15 cellular contexts compared by ENCODE assay signal in genomic region chr11:119701591-119702260, GRCh38. TPM values are rescaled to one million over a fixed set of nuclear protein-coding genes. Genes with fewer than 3 reads are reported as not detected.
DNase-seq lines count a peak whose midpoint lies in the region; ATAC-seq and TF ChIP-seq lines count a peak whose summit lies in the region.
"Had no signal": no experiment of that assay in that cellular context is flagged by ENCODE, and none has a peak within 500 bp of the region (broad histone marks: within the 10 kb centered on the region; RNA-seq: fewer than 3 reads in every experiment).

No MANE protein-coding gene starts in this region.

- no peak overlapping the region for H2AFZ ChIP-seq in PC-3 (ENCODE audit: low read length)
- H2AFZ ChIP-seq: hepatocyte had no signal

- H3K4me1 ChIP-seq in BE2C, result peaks cover 44% of the 10 kb centered on the region
- peaks cover 21% of the 10 kb centered on the region for H3K4me1 ChIP-seq in PC-3 (ENCODE audit: insufficient read depth, low read length)
- H3K4me1 ChIP-seq in endodermal cell (ENCODE audit: control insufficient read depth, insufficient read depth, low read length), result no peaks in the 10 kb centered on the region
- H3K4me1 ChIP-seq in neutrophil (ENCODE audit: control insufficient read depth in 1 of 2, insufficient read depth in 1 of 2, low read depth in 1 of 2, low read length in 1 of 2), result peaks cover 38 to 59% of the 10 kb centered on the region in 2 experiments
- H3K4me1 ChIP-seq in testis, result no peaks in the 10 kb centered on the region

- intact Hi-C loops in PC-3 (cut with micrococcal nuclease), result no loop called here
- intact Hi-C loops in testis (cut with DNase I; ENCODE audit: low total_unique reads), result no loop called here

- ATAC-seq in PC-3, result peak; percentile 53
- ATAC-seq in HG02610 (IDR thresholded peaks at IDR 0.05; ENCODE audit: unreplicated experiment), result no peak

- DNase-seq in BE2C, result peak; percentile 89
- DNase-seq in PC-3, result peak; percentile 39
- DNase-seq in endodermal cell, result no peak
- no peak for DNase-seq in testis
- no peak for DNase-seq in activated naive CD8-positive, alpha-beta T cell treated with anti-CD3 and anti-CD28 coated beads for 36 hours
- DNase-seq in SIG-M5 (lab: John Stamatoyannopoulos, UW), result no peak
- DNase-seq: activated CD4-positive, alpha-beta T cell treated with anti-CD3 and anti-CD28 coated beads, Interleukin-2, amount 50 U/mL, for 4 hours; Calu3; NCI-H2029 treated with DMSO at 0.1 percent for 48 hours; stimulated activated CD4-positive, alpha-beta T cell treated with anti-CD3 and anti-CD28 coated beads, Interleukin-15, amount 100 ng/mL, for 24 hours had no signal

- H3K4me3 ChIP-seq in BE2C (ENCODE audit: low read depth, low read length) (peak overlapping the region; percentile 13), PC-3 (ENCODE audit: low read length) (no peak overlapping the region), endodermal cell (ENCODE audit: low read length) (no peak overlapping the region), neutrophil (ENCODE audit: low read depth in 1 of 2, low read length in 1 of 2) (no peak overlapping the region), testis (no peak overlapping the region)
- H3K4me3 ChIP-seq: adrenal gland, hepatocyte had no signal

- H3K9me3 ChIP-seq in BE2C (no peaks in the 10 kb centered on the region), PC-3 (ENCODE audit: low read length) (no peaks in the 10 kb centered on the region), endodermal cell (ENCODE audit: control insufficient read depth, low read length) (no peaks in the 10 kb centered on the region), neutrophil (no peaks in the 10 kb centered on the region), testis (no peaks in the 10 kb centered on the region)
- H3K9me3 ChIP-seq: adrenal gland had no signal

- H3K27ac ChIP-seq in PC-3 (ENCODE audit: low read length) (peak overlapping the region; percentile 2; the same call in 1 of the 2 replicates), endodermal cell (ENCODE audit: low read depth, low read length) (peak overlapping the region; percentile 87), neutrophil (peak overlapping the region; percentile 59), testis (no peak overlapping the region)
- H3K27ac ChIP-seq: hepatocyte had no signal

- TF ChIP-seq CTCF in BE2C (IDR thresholded peaks at IDR 0.05; ENCODE audit: low read depth, low read length), result no peak
- TF ChIP-seq CTCF in PC-3 (conservative IDR thresholded peaks at IDR 0.05; ENCODE audit: low read depth, low read length), result no peak
- TF ChIP-seq CTCF in endodermal cell (conservative IDR thresholded peaks at IDR 0.05), result no peak
- no peak for TF ChIP-seq CTCF in neutrophil (IDR thresholded peaks at IDR 0.05)
- no peak for TF ChIP-seq CTCF in testis (IDR thresholded peaks at IDR 0.05)

- peaks cover 25% of the 10 kb centered on the region for H3K4me1 Mint-ChIP-seq in endodermal cell
- no peaks in the 10 kb centered on the region for H3K4me1 Mint-ChIP-seq in activated naive CD8-positive, alpha-beta T cell treated with anti-CD3 and anti-CD28 coated beads for 36 hours

- POLR2A ChIA-PET in PC-3 (lab: Charles Lee; ENCODE audit: unreplicated experiment), result interaction anchor here (0.6 kb wide), 1 partner anchor 27 kb away, joined by 6 read pairs; the partner anchor contains the start of gene NECTIN1

- no peak overlapping the region for H3K27ac Mint-ChIP-seq in endodermal cell
- H3K27ac Mint-ChIP-seq in activated naive CD8-positive, alpha-beta T cell treated with anti-CD3 and anti-CD28 coated beads for 36 hours, result no peak overlapping the region
- H3K27ac Mint-ChIP-seq: activated T-helper 1 cell treated with anti-CD3 and anti-CD28 coated beads, Interleukin-12 subunit alpha, Interleukin-12 subunit beta, Interleukin-2, Interleukin-4 antibody, amounts not matched to agents 30 ng/mL and 10 ng/mL and 1 ng/mL, durations not matched to agents 14 hours and 24 hours and 36 hours had no signal

- no TSS peak for BruUV-seq in PC-3 (replicated peaks; lab: Mats Ljungman, UMichigan)

- H3F3A ChIP-seq in PC-3 (ENCODE audit: low read length, unreplicated experiment), result no peaks in the 10 kb centered on the region

- H3K9ac ChIP-seq in PC-3 (ENCODE audit: low read length), result no peak overlapping the region
- no peak overlapping the region for H3K9ac ChIP-seq in endodermal cell (ENCODE audit: extremely low read depth, low read length, poor library complexity, severe bottlenecking)

- H3K36me3 ChIP-seq in BE2C (no peaks in the 10 kb centered on the region; the same call in 1 of the 2 replicates), PC-3 (ENCODE audit: low read depth, low read length) (no peaks in the 10 kb centered on the region), endodermal cell (ENCODE audit: control insufficient read depth, insufficient read depth, low read length) (no peaks in the 10 kb centered on the region), neutrophil (no peaks in the 10 kb centered on the region), testis (ENCODE audit: low read depth, missing control alignments) (no peaks in the 10 kb centered on the region)
- H3K36me3 ChIP-seq: adrenal gland had no signal

- H3K36me3 Mint-ChIP-seq in endodermal cell (ENCODE audit: low read depth), result no peaks in the 10 kb centered on the region
- no peaks in the 10 kb centered on the region for H3K36me3 Mint-ChIP-seq in activated naive CD8-positive, alpha-beta T cell treated with anti-CD3 and anti-CD28 coated beads for 36 hours

- H4K20me1 ChIP-seq in PC-3 (ENCODE audit: low read length), result peaks cover 10% of the 10 kb centered on the region

- no peaks in the 10 kb centered on the region for H3K9me2 ChIP-seq in PC-3 (replicated peaks; ENCODE audit: low read length)

- TF ChIP-seq POLR2A in testis (IDR thresholded peaks at IDR 0.05), result no peak

- CTCF ChIA-PET in PC-3 (lab: Charles Lee), result no interaction called here

- peak overlapping the region; percentile 18 for H3K4me2 ChIP-seq in PC-3 (ENCODE audit: low read length)
- H3K4me2 ChIP-seq: hepatocyte had no signal

- H3K27me3 ChIP-seq in BE2C, result no peaks in the 10 kb centered on the region
- no peaks in the 10 kb centered on the region for H3K27me3 ChIP-seq in PC-3 (ENCODE audit: low read length)
- H3K27me3 ChIP-seq in endodermal cell (ENCODE audit: control insufficient read depth, insufficient read depth, low read length, poor library complexity, severe bottlenecking), result peaks cover 7% of the 10 kb centered on the region
- H3K27me3 ChIP-seq in neutrophil, result no peaks in the 10 kb centered on the region
- no peaks in the 10 kb centered on the region for H3K27me3 ChIP-seq in testis
- H3K27me3 ChIP-seq: adrenal gland, hepatocyte had no signal

- WGBS in endodermal cell (ENCODE audit: insufficient coverage in 1 of 2, insufficient read length in 1 of 2), 2 experiments, result 84 to 91% methylated on average over 6 to 10 of the region's 10 CpGs
- 90 to 92% methylated on average over 10 of the region's 10 CpGs for WGBS in testis, 2 donors

- peaks cover 14% of the 10 kb centered on the region for H3K27me3 Mint-ChIP-seq in endodermal cell (ENCODE audit: insufficient read depth)
- H3K27me3 Mint-ChIP-seq in activated naive CD8-positive, alpha-beta T cell treated with anti-CD3 and anti-CD28 coated beads for 36 hours, result no peaks in the 10 kb centered on the region

- H3K79me2 ChIP-seq in PC-3 (ENCODE audit: low read length), result no peaks in the 10 kb centered on the region

- H3K9me3 Mint-ChIP-seq in endodermal cell, result no peaks in the 10 kb centered on the region
- H3K9me3 Mint-ChIP-seq in activated naive CD8-positive, alpha-beta T cell treated with anti-CD3 and anti-CD28 coated beads for 36 hours, result no peaks in the 10 kb centered on the region
- H3K9me3 Mint-ChIP-seq: activated T-helper 1 cell treated with anti-CD3 and anti-CD28 coated beads, Interleukin-12 subunit alpha, Interleukin-12 subunit beta, Interleukin-2, Interleukin-4 antibody, amounts not matched to agents 30 ng/mL and 10 ng/mL and 1 ng/mL, durations not matched to agents 14 hours and 24 hours and 36 hours had no signal

- no peak overlapping the region for H3K4me3 Mint-ChIP-seq in endodermal cell
- H3K4me3 Mint-ChIP-seq in activated naive CD8-positive, alpha-beta T cell treated with anti-CD3 and anti-CD28 coated beads for 36 hours, result no peak overlapping the region
- H3K4me3 Mint-ChIP-seq: activated T-helper 1 cell treated with anti-CD3 and anti-CD28 coated beads, Interleukin-12 subunit alpha, Interleukin-12 subunit beta, Interleukin-2, Interleukin-4 antibody, amounts not matched to agents 30 ng/mL and 10 ng/mL and 1 ng/mL, durations not matched to agents 14 hours and 24 hours and 36 hours had no signal

RNA-seq across cellular contexts. Expression of gene NECTIN1, which starts 27.3 kb away (rescaled TPM):
- 167 TPM for polyA plus RNA-seq in BE2C (2012; ENCODE audit: insufficient read depth, insufficient read length, low read depth)
- total RNA-seq in PC-3 (2014; rRNA removed), result 19.9 and 24.6 TPM in 2 replicates
- total RNA-seq in endodermal cell, result 10 to 100 TPM; 29.3 to 45.3 TPM
- polyA plus RNA-seq in endodermal cell (2013, experiment 1 of 2), result 40.7 TPM
- 31.7 TPM for polyA plus RNA-seq in endodermal cell (2013, experiment 2 of 2)
- 1 to 10 TPM; 5.2 TPM for total RNA-seq in testis
- 5.4 TPM for polyA plus RNA-seq in testis (ENCODE audit: insufficient read depth, low read depth, low replicate concordance)
- total RNA-seq in activated naive CD8-positive, alpha-beta T cell treated with anti-CD3 and anti-CD28 coated beads for 36 hours, result 1 to 10 TPM; 3.2 to 3.7 TPM

Comparison
In these comparisons a context has a peak if more than half of its experiments do, and no peak if none do; other contexts are left out.
1. DNase-seq: peak in BE2C (single experiment) and PC-3 (single experiment); none in endodermal cell (single experiment), testis (single experiment), activated naive CD8-positive, alpha-beta T cell treated with anti-CD3 and anti-CD28 coated beads for 36 hours (single experiment) and SIG-M5 (single experiment).
2. H3K27ac ChIP-seq: peak in PC-3 (single experiment), endodermal cell (single experiment) and neutrophil (single experiment); none in testis (0 of 2).